ENCODE assay signal across 1 cellular context in the genomic region with DNA sequence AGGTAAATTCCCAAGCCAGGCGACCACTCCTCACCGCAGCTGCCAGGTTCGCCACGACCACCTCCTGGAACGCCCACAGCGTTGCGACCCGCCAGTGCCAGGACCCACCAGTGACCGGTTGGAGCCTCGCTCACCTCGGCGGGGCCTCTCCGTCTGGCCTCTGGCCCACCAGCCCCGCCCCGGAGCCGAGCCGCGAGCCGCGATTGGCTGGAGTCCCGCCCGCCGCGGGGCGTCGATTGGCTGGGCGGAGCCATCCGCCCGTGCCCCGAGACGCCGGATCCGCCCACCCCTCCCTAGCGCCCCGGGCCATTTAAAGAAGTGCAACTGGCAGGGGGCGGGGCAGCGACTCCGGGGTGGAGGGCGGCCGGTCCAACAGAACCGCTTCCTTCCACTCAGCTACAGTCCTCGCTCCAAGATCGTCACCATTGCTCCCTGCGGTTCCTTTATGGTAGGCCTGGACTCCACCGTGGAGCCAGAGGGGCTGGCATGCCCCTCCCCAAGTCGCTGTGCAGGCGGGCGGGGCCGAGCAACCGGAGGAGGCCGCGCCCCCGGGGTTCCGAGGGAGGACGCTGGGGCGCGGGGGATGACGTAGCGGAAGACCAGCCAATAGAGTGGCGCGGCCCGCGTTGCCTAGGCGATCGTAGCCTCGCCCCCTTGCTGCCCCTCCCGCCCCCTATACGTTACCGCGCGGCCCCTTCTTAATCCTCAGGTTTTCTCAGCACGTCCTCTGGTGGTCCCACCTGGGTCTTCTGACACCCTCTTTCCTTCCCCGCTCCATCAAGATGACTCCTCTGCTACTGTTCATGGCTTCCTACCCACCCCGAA.
TF ChIP-seq lines count a peak whose summit lies in the region.

A gene with protein sequence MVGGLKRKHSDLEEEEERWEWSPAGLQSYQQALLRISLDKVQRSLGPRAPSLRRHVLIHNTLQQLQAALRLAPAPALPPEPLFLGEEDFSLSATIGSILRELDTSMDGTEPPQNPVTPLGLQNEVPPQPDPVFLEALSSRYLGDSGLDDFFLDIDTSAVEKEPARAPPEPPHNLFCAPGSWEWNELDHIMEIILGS (minus strand): TSS at position 155 of the 825 bp plus-strand sequence. CDS start 2,255 bp downstream, outside the sequence.

TF ChIP-seq in K562, 482 proteins besides CTCF, POLR2A, EP300 and RAD21 (continued from another document):
- TF ChIP-seq, protein P1, sequence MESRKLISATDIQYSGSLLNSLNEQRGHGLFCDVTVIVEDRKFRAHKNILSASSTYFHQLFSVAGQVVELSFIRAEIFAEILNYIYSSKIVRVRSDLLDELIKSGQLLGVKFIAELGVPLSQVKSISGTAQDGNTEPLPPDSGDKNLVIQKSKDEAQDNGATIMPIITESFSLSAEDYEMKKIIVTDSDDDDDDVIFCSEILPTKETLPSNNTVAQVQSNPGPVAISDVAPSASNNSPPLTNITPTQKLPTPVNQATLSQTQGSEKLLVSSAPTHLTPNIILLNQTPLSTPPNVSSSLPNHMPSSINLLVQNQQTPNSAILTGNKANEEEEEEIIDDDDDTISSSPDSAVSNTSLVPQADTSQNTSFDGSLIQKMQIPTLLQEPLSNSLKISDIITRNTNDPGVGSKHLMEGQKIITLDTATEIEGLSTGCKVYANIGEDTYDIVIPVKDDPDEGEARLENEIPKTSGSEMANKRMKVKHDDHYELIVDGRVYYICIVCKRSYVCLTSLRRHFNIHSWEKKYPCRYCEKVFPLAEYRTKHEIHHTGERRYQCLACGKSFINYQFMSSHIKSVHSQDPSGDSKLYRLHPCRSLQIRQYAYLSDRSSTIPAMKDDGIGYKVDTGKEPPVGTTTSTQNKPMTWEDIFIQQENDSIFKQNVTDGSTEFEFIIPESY (CRISPR knock-in tag; IDR thresholded peaks at IDR 0.05): peak; percentile 47; the same call in 1 of the 2 replicates
- TF ChIP-seq GTF2E2 (tag; IDR thresholded peaks at IDR 0.05) (no peak), ZKSCAN1 (IDR thresholded peaks at IDR 0.05; ENCODE audit: low read depth, low read length) (no peak), HNRNPLL (IDR thresholded peaks at IDR 0.05; ENCODE audit: low read depth, low read length, poor library complexity, severe bottlenecking) (peak; percentile 19), ZNF717 (CRISPR knock-in tag; IDR thresholded peaks at IDR 0.05) (no peak), GABPA (tag; conservative IDR thresholded peaks at IDR 0.05; ENCODE audit: low read depth) (peak; percentile 30; the same call in 1 of the 2 replicates), ZNF174 (CRISPR knock-in tag; IDR thresholded peaks at IDR 0.05) (no peak), MCM3 (IDR thresholded peaks at IDR 0.05) (no peak), ERF (CRISPR knock-in tag; IDR thresholded peaks at IDR 0.05) (no peak)
- TF ChIP-seq, protein P2, sequence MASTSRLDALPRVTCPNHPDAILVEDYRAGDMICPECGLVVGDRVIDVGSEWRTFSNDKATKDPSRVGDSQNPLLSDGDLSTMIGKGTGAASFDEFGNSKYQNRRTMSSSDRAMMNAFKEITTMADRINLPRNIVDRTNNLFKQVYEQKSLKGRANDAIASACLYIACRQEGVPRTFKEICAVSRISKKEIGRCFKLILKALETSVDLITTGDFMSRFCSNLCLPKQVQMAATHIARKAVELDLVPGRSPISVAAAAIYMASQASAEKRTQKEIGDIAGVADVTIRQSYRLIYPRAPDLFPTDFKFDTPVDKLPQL (IDR thresholded peaks at IDR 0.05; ENCODE audit: extremely low read depth, insufficient read length): no peak
